In genomic region chr3:138928727-138929372, GRCh38 we compare ENCODE assay signal across 2 cellular contexts.
TF ChIP-seq lines count a peak whose summit lies in the region.

No MANE protein-coding gene starts in this region.

TF ChIP-seq in GM23338, 12 proteins besides CTCF, POLR2A, EP300 and RAD21 (continued from another document):
- TF ChIP-seq REST (IDR thresholded peaks at IDR 0.05; ENCODE audit: unreplicated experiment): no peak
- TF ChIP-seq ETS1 (IDR thresholded peaks at IDR 0.05): no peak
- no peak for TF ChIP-seq EZH2 (IDR thresholded peaks at IDR 0.05; ENCODE audit: low read depth, unreplicated experiment)
- TF ChIP-seq JUNB (IDR thresholded peaks at IDR 0.05; ENCODE audit: unreplicated experiment): no peak
- no peak for TF ChIP-seq POLR2AphosphoS5 (IDR thresholded peaks at IDR 0.05; ENCODE audit: low read depth)
- TF ChIP-seq ZNF114 (CRISPR knock-in tag; IDR thresholded peaks at IDR 0.05): no peak
- TF ChIP-seq NANOG (IDR thresholded peaks at IDR 0.05; ENCODE audit: borderline replicate concordance): no peak
- TF ChIP-seq STAT1 (IDR thresholded peaks at IDR 0.05; ENCODE audit: unreplicated experiment): no peak
- no peak for TF ChIP-seq ZNF462 (CRISPR knock-in tag; IDR thresholded peaks at IDR 0.05)
- TF ChIP-seq EZH2phosphoT487 (IDR thresholded peaks at IDR 0.05; ENCODE audit: unreplicated experiment): no peak

TF ChIP-seq in WTC11, 78 proteins besides CTCF, POLR2A, EP300 and RAD21 (continued from another document):
- TF ChIP-seq FOXK1 (CRISPR knock-in tag; IDR thresholded peaks at IDR 0.05): no peak
- TF ChIP-seq GABPB1 (CRISPR knock-in tag; IDR thresholded peaks at IDR 0.05): no peak
- no peak for TF ChIP-seq ZNF423 (CRISPR knock-in tag; IDR thresholded peaks at IDR 0.05)
- no peak for TF ChIP-seq GRHL2 (CRISPR knock-in tag; IDR thresholded peaks at IDR 0.05; ENCODE audit: insufficient replicate concordance, severe bottlenecking)
- no peak for TF ChIP-seq NR1H2 (CRISPR knock-in tag; IDR thresholded peaks at IDR 0.05)
- TF ChIP-seq ETV6 (CRISPR knock-in tag; IDR thresholded peaks at IDR 0.05): no peak
- TF ChIP-seq E2F4 (CRISPR knock-in tag; IDR thresholded peaks at IDR 0.05; ENCODE audit: borderline replicate concordance, low read depth): no peak
- TF ChIP-seq ZNF219 (CRISPR knock-in tag; IDR thresholded peaks at IDR 0.05; ENCODE audit: borderline replicate concordance): no peak
- no peak for TF ChIP-seq IRF1 (CRISPR knock-in tag; IDR thresholded peaks at IDR 0.05)
- TF ChIP-seq FOXJ3 (CRISPR knock-in tag; IDR thresholded peaks at IDR 0.05; ENCODE audit: borderline replicate concordance): no peak
- TF ChIP-seq ZNF512 (CRISPR knock-in tag; IDR thresholded peaks at IDR 0.05; ENCODE audit: borderline replicate concordance): no peak
- TF ChIP-seq ZNF121 (CRISPR knock-in tag; IDR thresholded peaks at IDR 0.05): no peak
- TF ChIP-seq ZNF532 (CRISPR knock-in tag; IDR thresholded peaks at IDR 0.05; ENCODE audit: borderline replicate concordance): no peak
- no peak for TF ChIP-seq JUN (CRISPR knock-in tag; IDR thresholded peaks at IDR 0.05)
- TF ChIP-seq PRDM15 (CRISPR knock-in tag; IDR thresholded peaks at IDR 0.05): no peak
TF ChIP-seq in WTC11: peak in this region for 0.
